In the genomic region with DNA sequence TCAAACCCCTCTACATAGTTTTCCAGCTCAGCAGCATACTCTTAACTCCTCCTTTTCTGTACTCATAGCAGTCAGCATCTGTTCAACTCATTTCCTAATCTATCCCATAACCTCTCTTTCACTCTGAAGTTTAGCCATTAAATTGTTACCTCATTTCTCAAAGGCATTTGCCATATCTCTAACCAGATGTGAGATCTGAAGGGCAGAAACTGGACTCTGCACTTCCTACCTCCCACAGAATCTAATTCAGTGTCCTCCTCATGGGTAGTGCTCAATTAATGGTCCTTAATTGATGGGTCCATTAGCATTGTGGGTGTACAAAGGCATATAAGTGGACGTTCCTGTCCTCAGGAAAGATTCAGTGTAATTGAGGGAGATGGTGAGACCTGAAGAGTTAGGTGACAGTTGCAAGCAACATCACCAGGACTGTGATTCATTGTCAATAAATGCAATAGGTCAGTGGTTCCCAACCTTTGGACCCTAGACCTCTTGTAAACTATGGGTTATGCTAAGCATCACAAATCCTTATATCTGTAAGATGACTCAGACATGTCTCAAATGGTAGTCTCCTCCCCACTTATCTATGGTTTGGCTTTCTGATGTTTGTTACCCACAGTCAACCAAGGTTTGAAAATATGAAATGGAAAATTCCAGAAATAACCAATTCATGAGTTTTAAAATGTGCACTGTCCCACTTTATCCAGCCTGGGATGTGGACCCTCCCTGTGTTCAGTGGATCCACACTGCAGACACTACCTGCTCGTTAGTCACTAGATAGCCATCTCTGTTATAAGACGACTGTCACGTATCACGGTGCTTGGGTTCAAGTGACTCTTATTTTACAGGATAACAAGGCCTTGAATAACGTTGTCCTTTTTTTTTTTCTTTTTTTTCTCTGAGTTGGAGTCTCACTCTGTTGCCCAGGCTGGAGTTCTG, we compare ENCODE assay signal across 1 cellular context.
TF ChIP-seq lines count a peak whose summit lies in the region.

No MANE protein-coding gene starts in this region.

TF ChIP-seq in A549, 52 proteins besides CTCF, POLR2A, EP300 and RAD21 (continued from another document):
- no peak for TF ChIP-seq NPAS2 (CRISPR knock-in tag; IDR thresholded peaks at IDR 0.05; ENCODE audit: borderline replicate concordance)
